In the genomic region with DNA sequence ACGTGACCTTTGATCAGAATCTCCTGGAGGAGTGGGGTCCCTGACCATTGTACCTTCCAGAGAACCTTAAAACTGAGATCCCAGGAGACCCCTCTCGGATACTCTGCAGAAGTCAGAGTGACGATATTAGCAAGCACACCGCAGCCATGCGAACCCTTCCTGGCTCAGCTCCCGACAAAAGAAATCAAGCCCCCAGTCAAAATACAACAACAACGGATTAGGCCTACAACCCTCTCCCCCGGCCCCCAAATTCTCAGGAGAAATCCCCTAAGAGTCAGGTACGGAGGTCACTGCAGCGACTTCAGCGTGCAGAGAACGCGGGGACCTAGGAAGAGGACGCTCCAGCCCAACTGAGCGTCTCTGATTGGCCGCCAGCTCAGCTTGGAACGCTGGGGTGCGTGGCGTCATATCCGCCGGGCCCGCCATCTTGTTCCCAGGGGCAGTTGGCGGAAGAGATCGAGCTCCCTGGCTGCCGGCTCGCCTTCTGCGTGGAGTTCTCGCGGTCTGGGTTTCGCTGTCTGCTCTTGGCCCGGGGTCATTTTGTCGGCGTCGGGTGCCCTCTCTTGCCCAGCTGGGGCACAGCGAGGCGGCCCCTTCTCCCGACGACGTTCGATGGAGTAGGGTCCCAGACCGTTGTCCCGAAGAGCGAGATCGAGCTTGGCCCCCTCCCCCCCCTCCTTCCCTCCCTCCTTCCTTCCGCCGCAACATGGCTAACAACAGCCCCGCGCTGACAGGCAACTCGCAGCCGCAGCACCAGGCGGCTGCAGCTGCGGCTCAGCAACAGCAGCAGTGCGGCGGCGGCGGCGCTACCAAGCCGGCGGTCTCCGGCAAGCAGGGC, we compare ENCODE assay signal across 1 cellular context.
TF ChIP-seq lines count a peak whose summit lies in the region.

A gene with protein sequence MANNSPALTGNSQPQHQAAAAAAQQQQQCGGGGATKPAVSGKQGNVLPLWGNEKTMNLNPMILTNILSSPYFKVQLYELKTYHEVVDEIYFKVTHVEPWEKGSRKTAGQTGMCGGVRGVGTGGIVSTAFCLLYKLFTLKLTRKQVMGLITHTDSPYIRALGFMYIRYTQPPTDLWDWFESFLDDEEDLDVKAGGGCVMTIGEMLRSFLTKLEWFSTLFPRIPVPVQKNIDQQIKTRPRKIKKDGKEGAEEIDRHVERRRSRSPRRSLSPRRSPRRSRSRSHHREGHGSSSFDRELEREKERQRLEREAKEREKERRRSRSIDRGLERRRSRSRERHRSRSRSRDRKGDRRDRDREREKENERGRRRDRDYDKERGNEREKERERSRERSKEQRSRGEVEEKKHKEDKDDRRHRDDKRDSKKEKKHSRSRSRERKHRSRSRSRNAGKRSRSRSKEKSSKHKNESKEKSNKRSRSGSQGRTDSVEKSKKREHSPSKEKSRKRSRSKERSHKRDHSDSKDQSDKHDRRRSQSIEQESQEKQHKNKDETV (plus strand): TSS at position 425 of the 838 bp plus-strand sequence. CDS start 282 bp downstream, at position 707.

TF ChIP-seq in K562, 482 proteins besides CTCF, POLR2A, EP300 and RAD21 (continued from another document and continues in another):
- TF ChIP-seq ZBTB5 (IDR thresholded peaks at IDR 0.05), result no peak
- no peak for TF ChIP-seq MCM5 (IDR thresholded peaks at IDR 0.05; ENCODE audit: low read depth)
- no peak for TF ChIP-seq PTTG1 (tag; IDR thresholded peaks at IDR 0.05; ENCODE audit: low read depth)
- no peak for TF ChIP-seq ZNF175 (CRISPR knock-in tag; IDR thresholded peaks at IDR 0.05; ENCODE audit: low read depth)
- peak in 1 of 2 experiments; percentile 59; a peak in 2 of 4 replicates for TF ChIP-seq NONO (IDR thresholded peaks at IDR 0.05; ENCODE audit: low read depth in 2 of 2, low read length in 1 of 2)
- TF ChIP-seq PHTF2 (CRISPR knock-in tag; IDR thresholded peaks at IDR 0.05), result no peak
- TF ChIP-seq, protein P1, sequence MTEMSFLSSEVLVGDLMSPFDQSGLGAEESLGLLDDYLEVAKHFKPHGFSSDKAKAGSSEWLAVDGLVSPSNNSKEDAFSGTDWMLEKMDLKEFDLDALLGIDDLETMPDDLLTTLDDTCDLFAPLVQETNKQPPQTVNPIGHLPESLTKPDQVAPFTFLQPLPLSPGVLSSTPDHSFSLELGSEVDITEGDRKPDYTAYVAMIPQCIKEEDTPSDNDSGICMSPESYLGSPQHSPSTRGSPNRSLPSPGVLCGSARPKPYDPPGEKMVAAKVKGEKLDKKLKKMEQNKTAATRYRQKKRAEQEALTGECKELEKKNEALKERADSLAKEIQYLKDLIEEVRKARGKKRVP (CRISPR knock-in tag; IDR thresholded peaks at IDR 0.05), result no peak
- no peak for TF ChIP-seq MIER1 (IDR thresholded peaks at IDR 0.05; ENCODE audit: low read depth)
- TF ChIP-seq SUPT5H (IDR thresholded peaks at IDR 0.05), result peak; percentile 99
- peak; percentile 86 for TF ChIP-seq TGIF2 (CRISPR knock-in tag; IDR thresholded peaks at IDR 0.05)
- TF ChIP-seq SRSF3 (IDR thresholded peaks at IDR 0.05; ENCODE audit: insufficient read depth, low read length), result 0 out of 2 replicates have a peak, but pooled peaks have one; percentile 77
- TF ChIP-seq TEAD1 (CRISPR knock-in tag; IDR thresholded peaks at IDR 0.05), result peak; percentile 54 to 55; a peak in 2 of 4 replicates
- TF ChIP-seq ZNF316 (IDR thresholded peaks at IDR 0.05), result 0 out of 2 replicates have a peak, but pooled peaks have one; percentile 1
- TF ChIP-seq ZNF717 (CRISPR knock-in tag; IDR thresholded peaks at IDR 0.05), result no peak
- TF ChIP-seq EP400 (IDR thresholded peaks at IDR 0.05), result peak; percentile 98
- TF ChIP-seq ADNP (tag; IDR thresholded peaks at IDR 0.05), result no peak
- peak; percentile 96 for TF ChIP-seq GTF2E2 (tag; IDR thresholded peaks at IDR 0.05)
- TF ChIP-seq SIN3A (IDR thresholded peaks at IDR 0.05; ENCODE audit: borderline replicate concordance in 2 of 2, control insufficient read depth in 1 of 2, low read depth in 2 of 2, low read length in 2 of 2), result peak; percentile 15 to 84; a peak in 2 of 4 replicates
- peak; percentile 98 for TF ChIP-seq POLR2B (IDR thresholded peaks at IDR 0.05; ENCODE audit: low read depth, partially characterized antibody)
- TF ChIP-seq ZNF780A (CRISPR knock-in tag; IDR thresholded peaks at IDR 0.05), result no peak
- TF ChIP-seq, protein P2, sequence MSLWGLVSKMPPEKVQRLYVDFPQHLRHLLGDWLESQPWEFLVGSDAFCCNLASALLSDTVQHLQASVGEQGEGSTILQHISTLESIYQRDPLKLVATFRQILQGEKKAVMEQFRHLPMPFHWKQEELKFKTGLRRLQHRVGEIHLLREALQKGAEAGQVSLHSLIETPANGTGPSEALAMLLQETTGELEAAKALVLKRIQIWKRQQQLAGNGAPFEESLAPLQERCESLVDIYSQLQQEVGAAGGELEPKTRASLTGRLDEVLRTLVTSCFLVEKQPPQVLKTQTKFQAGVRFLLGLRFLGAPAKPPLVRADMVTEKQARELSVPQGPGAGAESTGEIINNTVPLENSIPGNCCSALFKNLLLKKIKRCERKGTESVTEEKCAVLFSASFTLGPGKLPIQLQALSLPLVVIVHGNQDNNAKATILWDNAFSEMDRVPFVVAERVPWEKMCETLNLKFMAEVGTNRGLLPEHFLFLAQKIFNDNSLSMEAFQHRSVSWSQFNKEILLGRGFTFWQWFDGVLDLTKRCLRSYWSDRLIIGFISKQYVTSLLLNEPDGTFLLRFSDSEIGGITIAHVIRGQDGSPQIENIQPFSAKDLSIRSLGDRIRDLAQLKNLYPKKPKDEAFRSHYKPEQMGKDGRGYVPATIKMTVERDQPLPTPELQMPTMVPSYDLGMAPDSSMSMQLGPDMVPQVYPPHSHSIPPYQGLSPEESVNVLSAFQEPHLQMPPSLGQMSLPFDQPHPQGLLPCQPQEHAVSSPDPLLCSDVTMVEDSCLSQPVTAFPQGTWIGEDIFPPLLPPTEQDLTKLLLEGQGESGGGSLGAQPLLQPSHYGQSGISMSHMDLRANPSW (CRISPR knock-in tag; IDR thresholded peaks at IDR 0.05), result no peak
- TF ChIP-seq ASH1L (IDR thresholded peaks at IDR 0.05; ENCODE audit: borderline replicate concordance, low read depth, partially characterized antibody), result peak; percentile 68
- no peak for TF ChIP-seq SMAD3 (CRISPR knock-in tag; conservative IDR thresholded peaks at IDR 0.05)
- no peak for TF ChIP-seq YBX1 (IDR thresholded peaks at IDR 0.05)
- TF ChIP-seq, protein P3, sequence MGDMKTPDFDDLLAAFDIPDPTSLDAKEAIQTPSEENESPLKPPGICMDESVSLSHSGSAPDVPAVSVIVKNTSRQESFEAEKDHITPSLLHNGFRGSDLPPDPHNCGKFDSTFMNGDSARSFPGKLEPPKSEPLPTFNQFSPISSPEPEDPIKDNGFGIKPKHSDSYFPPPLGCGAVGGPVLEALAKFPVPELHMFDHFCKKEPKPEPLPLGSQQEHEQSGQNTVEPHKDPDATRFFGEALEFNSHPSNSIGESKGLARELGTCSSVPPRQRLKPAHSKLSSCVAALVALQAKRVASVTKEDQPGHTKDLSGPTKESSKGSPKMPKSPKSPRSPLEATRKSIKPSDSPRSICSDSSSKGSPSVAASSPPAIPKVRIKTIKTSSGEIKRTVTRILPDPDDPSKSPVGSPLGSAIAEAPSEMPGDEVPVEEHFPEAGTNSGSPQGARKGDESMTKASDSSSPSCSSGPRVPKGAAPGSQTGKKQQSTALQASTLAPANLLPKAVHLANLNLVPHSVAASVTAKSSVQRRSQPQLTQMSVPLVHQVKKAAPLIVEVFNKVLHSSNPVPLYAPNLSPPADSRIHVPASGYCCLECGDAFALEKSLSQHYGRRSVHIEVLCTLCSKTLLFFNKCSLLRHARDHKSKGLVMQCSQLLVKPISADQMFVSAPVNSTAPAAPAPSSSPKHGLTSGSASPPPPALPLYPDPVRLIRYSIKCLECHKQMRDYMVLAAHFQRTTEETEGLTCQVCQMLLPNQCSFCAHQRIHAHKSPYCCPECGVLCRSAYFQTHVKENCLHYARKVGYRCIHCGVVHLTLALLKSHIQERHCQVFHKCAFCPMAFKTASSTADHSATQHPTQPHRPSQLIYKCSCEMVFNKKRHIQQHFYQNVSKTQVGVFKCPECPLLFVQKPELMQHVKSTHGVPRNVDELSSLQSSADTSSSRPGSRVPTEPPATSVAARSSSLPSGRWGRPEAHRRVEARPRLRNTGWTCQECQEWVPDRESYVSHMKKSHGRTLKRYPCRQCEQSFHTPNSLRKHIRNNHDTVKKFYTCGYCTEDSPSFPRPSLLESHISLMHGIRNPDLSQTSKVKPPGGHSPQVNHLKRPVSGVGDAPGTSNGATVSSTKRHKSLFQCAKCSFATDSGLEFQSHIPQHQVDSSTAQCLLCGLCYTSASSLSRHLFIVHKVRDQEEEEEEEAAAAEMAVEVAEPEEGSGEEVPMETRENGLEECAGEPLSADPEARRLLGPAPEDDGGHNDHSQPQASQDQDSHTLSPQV (IDR thresholded peaks at IDR 0.05), result 0 out of 2 replicates have a peak, but pooled peaks have one; percentile 33
- peak; percentile 88 for TF ChIP-seq POLR2AphosphoS2 (IDR thresholded peaks at IDR 0.05; ENCODE audit: low read length)
- TF ChIP-seq, protein P4, sequence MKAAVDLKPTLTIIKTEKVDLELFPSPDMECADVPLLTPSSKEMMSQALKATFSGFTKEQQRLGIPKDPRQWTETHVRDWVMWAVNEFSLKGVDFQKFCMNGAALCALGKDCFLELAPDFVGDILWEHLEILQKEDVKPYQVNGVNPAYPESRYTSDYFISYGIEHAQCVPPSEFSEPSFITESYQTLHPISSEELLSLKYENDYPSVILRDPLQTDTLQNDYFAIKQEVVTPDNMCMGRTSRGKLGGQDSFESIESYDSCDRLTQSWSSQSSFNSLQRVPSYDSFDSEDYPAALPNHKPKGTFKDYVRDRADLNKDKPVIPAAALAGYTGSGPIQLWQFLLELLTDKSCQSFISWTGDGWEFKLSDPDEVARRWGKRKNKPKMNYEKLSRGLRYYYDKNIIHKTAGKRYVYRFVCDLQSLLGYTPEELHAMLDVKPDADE (conservative IDR thresholded peaks at IDR 0.05; ENCODE audit: control insufficient read depth, low read depth, low read length), result peak; percentile 57
- TF ChIP-seq RERE (CRISPR knock-in tag; IDR thresholded peaks at IDR 0.05; ENCODE audit: borderline replicate concordance), result no peak
- TF ChIP-seq HDAC2 (IDR thresholded peaks at IDR 0.05), result peak; percentile 82; the same call in 1 of the 2 replicates
- TF ChIP-seq XRCC4 (IDR thresholded peaks at IDR 0.05; ENCODE audit: extremely low read depth, insufficient read depth, insufficient read length), result no peak
- peak; percentile 65 for TF ChIP-seq ESRRA (IDR thresholded peaks at IDR 0.05; ENCODE audit: borderline replicate concordance, low read depth)
- no peak; the same call in 1 of the 2 replicates for TF ChIP-seq ATF1 (CRISPR knock-in tag; IDR thresholded peaks at IDR 0.05)
- TF ChIP-seq ATF1 (tag; IDR thresholded peaks at IDR 0.05), result peak; percentile 97
- TF ChIP-seq NFXL1 (CRISPR knock-in tag; IDR thresholded peaks at IDR 0.05), result no peak
